ENCODE assay signal across 13 cellular contexts in genomic region chr10:71533936-71534335, GRCh38.
A peak's percentile ranks its signal among the peaks of the same experiment; 100 is the strongest.
DNase-seq lines count a peak whose midpoint lies in the region; ATAC-seq and TF ChIP-seq lines count a peak whose summit lies in the region.
"Had no signal": no experiment of that assay in that cellular context is flagged by ENCODE, and none has a peak within 500 bp of the region (broad histone marks: within the 10 kb centered on the region; RNA-seq: fewer than 3 reads in every experiment).

No MANE protein-coding gene starts in this region.

- H3K27ac ChIP-seq in neural progenitor cell (no peak overlapping the region), lower lobe of right lung (no peak overlapping the region)
- H3K27ac ChIP-seq: BLaER1 treated with 17β-estradiol and CSF1 and Interleukin-3, amounts not matched to agents 10 nM and 100 nM had no signal

- no peak overlapping the region for H3K9ac ChIP-seq in neural progenitor cell
- H3K9ac ChIP-seq: BLaER1 treated with 17β-estradiol and CSF1 and Interleukin-3, amounts not matched to agents 10 nM and 100 nM had no signal

- no peak overlapping the region for H3K4me2 ChIP-seq in neural progenitor cell
- H3K4me2 ChIP-seq: BLaER1 treated with 17β-estradiol and CSF1 and Interleukin-3, amounts not matched to agents 10 nM and 100 nM had no signal

- H3K4me3 Mint-ChIP-seq in activated CD4-positive, alpha-beta T cell treated with anti-CD3 and anti-CD28 coated beads, Interleukin-2, amount 10 ng/mL, durations not matched to agents 24 days and 14 days = no peak overlapping the region
- H3K4me3 Mint-ChIP-seq in activated T-helper 1 cell treated with anti-CD3 and anti-CD28 coated beads, Interleukin-12 subunit alpha, Interleukin-12 subunit beta, Interleukin-2, Interleukin-4 antibody, amounts not matched to agents 30 ng/mL and 10 ng/mL and 1 ng/mL, durations not matched to agents 14 hours and 24 hours and 36 hours = no peak overlapping the region
- H3K4me3 Mint-ChIP-seq in glutamatergic neuron (ENCODE audit: unreplicated experiment) = peak overlapping the region; percentile 58
- H3K4me3 Mint-ChIP-seq in neural progenitor cell = peak overlapping the region; percentile 54
- H3K4me3 Mint-ChIP-seq: CD4-positive, CD25-positive, alpha-beta regulatory T cell had no signal

- no peak overlapping the region for H2AFZ ChIP-seq in neural progenitor cell (replicated peaks)

- TF ChIP-seq CTCF in glutamatergic neuron (IDR thresholded peaks at IDR 0.05; ENCODE audit: partially characterized antibody, unreplicated experiment) (no peak), neural progenitor cell (IDR thresholded peaks at IDR 0.05) (no peak), lower lobe of right lung (IDR thresholded peaks at IDR 0.05) (no peak)

- no peaks in the 10 kb centered on the region for H3K9me3 ChIP-seq in neural progenitor cell (ENCODE audit: low read depth)
- H3K9me3 ChIP-seq in lower lobe of right lung = no peaks in the 10 kb centered on the region
- H3K9me3 ChIP-seq: HAP-1 had no signal

- H3K4me3 ChIP-seq in neural progenitor cell (no peak overlapping the region), lower lobe of right lung (no peak overlapping the region)
- H3K4me3 ChIP-seq: BLaER1 treated with 17β-estradiol and CSF1 and Interleukin-3, amounts not matched to agents 10 nM and 100 nM; HAP-1 had no signal

- peaks cover 3% of the 10 kb centered on the region for H3K9me3 Mint-ChIP-seq in activated CD4-positive, alpha-beta T cell treated with anti-CD3 and anti-CD28 coated beads, Interleukin-2, amount 10 ng/mL, durations not matched to agents 24 days and 14 days
- H3K9me3 Mint-ChIP-seq in activated T-helper 1 cell treated with anti-CD3 and anti-CD28 coated beads, Interleukin-12 subunit alpha, Interleukin-12 subunit beta, Interleukin-2, Interleukin-4 antibody, amounts not matched to agents 30 ng/mL and 10 ng/mL and 1 ng/mL, durations not matched to agents 14 hours and 24 hours and 36 hours = peaks cover 6% of the 10 kb centered on the region
- H3K9me3 Mint-ChIP-seq in glutamatergic neuron (ENCODE audit: unreplicated experiment) (peaks cover 6% of the 10 kb centered on the region), neural progenitor cell (no peaks in the 10 kb centered on the region)

- ATAC-seq in HG03095 (IDR thresholded peaks at IDR 0.05; ENCODE audit: unreplicated experiment) (no peak), lower lobe of right lung (no peak)

- peaks cover 16% of the 10 kb centered on the region for H3K4me1 Mint-ChIP-seq in activated CD4-positive, alpha-beta T cell treated with anti-CD3 and anti-CD28 coated beads, Interleukin-2, amount 10 ng/mL, durations not matched to agents 24 days and 14 days
- peaks cover 11% of the 10 kb centered on the region for H3K4me1 Mint-ChIP-seq in activated T-helper 1 cell treated with anti-CD3 and anti-CD28 coated beads, Interleukin-12 subunit alpha, Interleukin-12 subunit beta, Interleukin-2, Interleukin-4 antibody, amounts not matched to agents 30 ng/mL and 10 ng/mL and 1 ng/mL, durations not matched to agents 14 hours and 24 hours and 36 hours (ENCODE audit: low read depth)
- H3K4me1 Mint-ChIP-seq in glutamatergic neuron (ENCODE audit: low read depth, unreplicated experiment) (peaks cover 40% of the 10 kb centered on the region), neural progenitor cell (peaks cover 52% of the 10 kb centered on the region)

- intact Hi-C loops in activated CD4-positive, alpha-beta T cell treated with anti-CD3 and anti-CD28 coated beads, Interleukin-2, amount 10 ng/mL, durations not matched to agents 24 days and 14 days (cut with micrococcal nuclease) = loop anchor here (5.0 kb wide), 1 partner anchor 68 kb away; no protein-coding TSS in a partner anchor
- intact Hi-C loops in activated T-helper 1 cell treated with anti-CD3 and anti-CD28 coated beads, Interleukin-12 subunit alpha, Interleukin-12 subunit beta, Interleukin-2, Interleukin-4 antibody, amounts not matched to agents 30 ng/mL and 10 ng/mL and 1 ng/mL, durations not matched to agents 14 hours and 24 hours and 36 hours (cut with micrococcal nuclease) = no loop called here
- intact Hi-C loops in lower lobe of right lung (cut with DNase I) = no loop called here

- H3K79me2 ChIP-seq in neural progenitor cell (ENCODE audit: low read depth) = no peaks in the 10 kb centered on the region

- H3K4me1 ChIP-seq in neural progenitor cell (peaks cover 36% of the 10 kb centered on the region), lower lobe of right lung (no peaks in the 10 kb centered on the region)
- H3K4me1 ChIP-seq: HAP-1 had no signal

- H3K27me3 ChIP-seq in neural progenitor cell (no peaks in the 10 kb centered on the region), lower lobe of right lung (ENCODE audit: low read depth) (no peaks in the 10 kb centered on the region)
- H3K27me3 ChIP-seq: BLaER1 treated with 17β-estradiol and CSF1 and Interleukin-3, amounts not matched to agents 10 nM and 100 nM had no signal

- H3K27ac Mint-ChIP-seq in activated CD4-positive, alpha-beta T cell treated with anti-CD3 and anti-CD28 coated beads, Interleukin-2, amount 10 ng/mL, durations not matched to agents 24 days and 14 days = peak overlapping the region; percentile 46
- peak overlapping the region; percentile 59 for H3K27ac Mint-ChIP-seq in activated T-helper 1 cell treated with anti-CD3 and anti-CD28 coated beads, Interleukin-12 subunit alpha, Interleukin-12 subunit beta, Interleukin-2, Interleukin-4 antibody, amounts not matched to agents 30 ng/mL and 10 ng/mL and 1 ng/mL, durations not matched to agents 14 hours and 24 hours and 36 hours
- H3K27ac Mint-ChIP-seq in glutamatergic neuron (ENCODE audit: unreplicated experiment) = peak overlapping the region; percentile 8
- H3K27ac Mint-ChIP-seq in neural progenitor cell = peak overlapping the region; percentile 77
- H3K27ac Mint-ChIP-seq: CD4-positive, CD25-positive, alpha-beta regulatory T cell had no signal

- H3K36me3 ChIP-seq in neural progenitor cell (no peaks in the 10 kb centered on the region), lower lobe of right lung (no peaks in the 10 kb centered on the region)
- H3K36me3 ChIP-seq: BLaER1 treated with 17β-estradiol and CSF1 and Interleukin-3, amounts not matched to agents 10 nM and 100 nM; HAP-1 had no signal

- H3K27me3 Mint-ChIP-seq in activated CD4-positive, alpha-beta T cell treated with anti-CD3 and anti-CD28 coated beads, Interleukin-2, amount 10 ng/mL, durations not matched to agents 24 days and 14 days = no peaks in the 10 kb centered on the region
- H3K27me3 Mint-ChIP-seq in activated T-helper 1 cell treated with anti-CD3 and anti-CD28 coated beads, Interleukin-12 subunit alpha, Interleukin-12 subunit beta, Interleukin-2, Interleukin-4 antibody, amounts not matched to agents 30 ng/mL and 10 ng/mL and 1 ng/mL, durations not matched to agents 14 hours and 24 hours and 36 hours (ENCODE audit: insufficient read depth) = peaks cover 1% of the 10 kb centered on the region
- H3K27me3 Mint-ChIP-seq in glutamatergic neuron (ENCODE audit: unreplicated experiment) (peaks cover 12% of the 10 kb centered on the region), neural progenitor cell (ENCODE audit: insufficient read depth, low read depth) (peaks cover 5% of the 10 kb centered on the region)
- H3K27me3 Mint-ChIP-seq: CD4-positive, CD25-positive, alpha-beta regulatory T cell had no signal

- no peaks in the 10 kb centered on the region for H3K36me3 Mint-ChIP-seq in activated CD4-positive, alpha-beta T cell treated with anti-CD3 and anti-CD28 coated beads, Interleukin-2, amount 10 ng/mL, durations not matched to agents 24 days and 14 days (ENCODE audit: low read depth)
- no peaks in the 10 kb centered on the region for H3K36me3 Mint-ChIP-seq in activated T-helper 1 cell treated with anti-CD3 and anti-CD28 coated beads, Interleukin-12 subunit alpha, Interleukin-12 subunit beta, Interleukin-2, Interleukin-4 antibody, amounts not matched to agents 30 ng/mL and 10 ng/mL and 1 ng/mL, durations not matched to agents 14 hours and 24 hours and 36 hours (ENCODE audit: low read depth)
- peaks cover 8% of the 10 kb centered on the region for H3K36me3 Mint-ChIP-seq in glutamatergic neuron (ENCODE audit: unreplicated experiment)
- H3K36me3 Mint-ChIP-seq in neural progenitor cell = no peaks in the 10 kb centered on the region
- H3K36me3 Mint-ChIP-seq: CD4-positive, CD25-positive, alpha-beta regulatory T cell had no signal

- H4K20me1 ChIP-seq in neural progenitor cell (ENCODE audit: low read depth) = no peaks in the 10 kb centered on the region
- H4K20me1 ChIP-seq: BLaER1 treated with 17β-estradiol and CSF1 and Interleukin-3, amounts not matched to agents 10 nM and 100 nM had no signal

- peaks cover 8% of the 10 kb centered on the region for H3F3A ChIP-seq in neural progenitor cell (ENCODE audit: low read depth)

- no peak for DNase-seq in activated CD4-positive, alpha-beta T cell treated with anti-CD3 and anti-CD28 coated beads, Interleukin-2, amount 10 ng/mL, durations not matched to agents 24 days and 14 days
- no peak for DNase-seq in activated CD4-positive, alpha-beta T cell treated with anti-CD3 and anti-CD28 coated beads for 4 hours
- DNase-seq in activated T-helper 1 cell treated with anti-CD3 and anti-CD28 coated beads, Interleukin-12 subunit alpha, Interleukin-12 subunit beta, Interleukin-2, Interleukin-4 antibody, amounts not matched to agents 30 ng/mL and 10 ng/mL and 1 ng/mL, durations not matched to agents 14 hours and 24 hours and 36 hours (ENCODE audit: low spot score) = no peak
- DNase-seq in glutamatergic neuron = no peak
- no peak for DNase-seq in neural progenitor cell (ENCODE audit: low spot score)
- no peak for DNase-seq in lower lobe of right lung
- DNase-seq: 8988T; CD4-positive, CD25-positive, alpha-beta regulatory T cell; DMS53; GF-D8 had no signal

Comparison
In these comparisons a context has a peak if more than half of its experiments do, and no peak if none do; other contexts are left out.
1. H3K27ac Mint-ChIP-seq: peak in every context shown above with its lines; median percentile 77 in neural progenitor cell; 59 in activated T-helper 1 cell treated with anti-CD3 and anti-CD28 coated beads, Interleukin-12 subunit alpha, Interleukin-12 subunit beta, Interleukin-2, Interleukin-4 antibody, amounts not matched to agents 30 ng/mL and 10 ng/mL and 1 ng/mL, durations not matched to agents 14 hours and 24 hours and 36 hours; 46 in activated CD4-positive, alpha-beta T cell treated with anti-CD3 and anti-CD28 coated beads, Interleukin-2, amount 10 ng/mL, durations not matched to agents 24 days and 14 days; 8 in glutamatergic neuron.
2. H3K4me3 Mint-ChIP-seq: peak in glutamatergic neuron (single experiment) and neural progenitor cell (single experiment); none in activated CD4-positive, alpha-beta T cell treated with anti-CD3 and anti-CD28 coated beads, Interleukin-2, amount 10 ng/mL, durations not matched to agents 24 days and 14 days (single experiment) and activated T-helper 1 cell treated with anti-CD3 and anti-CD28 coated beads, Interleukin-12 subunit alpha, Interleukin-12 subunit beta, Interleukin-2, Interleukin-4 antibody, amounts not matched to agents 30 ng/mL and 10 ng/mL and 1 ng/mL, durations not matched to agents 14 hours and 24 hours and 36 hours (single experiment).